In the genomic region with DNA sequence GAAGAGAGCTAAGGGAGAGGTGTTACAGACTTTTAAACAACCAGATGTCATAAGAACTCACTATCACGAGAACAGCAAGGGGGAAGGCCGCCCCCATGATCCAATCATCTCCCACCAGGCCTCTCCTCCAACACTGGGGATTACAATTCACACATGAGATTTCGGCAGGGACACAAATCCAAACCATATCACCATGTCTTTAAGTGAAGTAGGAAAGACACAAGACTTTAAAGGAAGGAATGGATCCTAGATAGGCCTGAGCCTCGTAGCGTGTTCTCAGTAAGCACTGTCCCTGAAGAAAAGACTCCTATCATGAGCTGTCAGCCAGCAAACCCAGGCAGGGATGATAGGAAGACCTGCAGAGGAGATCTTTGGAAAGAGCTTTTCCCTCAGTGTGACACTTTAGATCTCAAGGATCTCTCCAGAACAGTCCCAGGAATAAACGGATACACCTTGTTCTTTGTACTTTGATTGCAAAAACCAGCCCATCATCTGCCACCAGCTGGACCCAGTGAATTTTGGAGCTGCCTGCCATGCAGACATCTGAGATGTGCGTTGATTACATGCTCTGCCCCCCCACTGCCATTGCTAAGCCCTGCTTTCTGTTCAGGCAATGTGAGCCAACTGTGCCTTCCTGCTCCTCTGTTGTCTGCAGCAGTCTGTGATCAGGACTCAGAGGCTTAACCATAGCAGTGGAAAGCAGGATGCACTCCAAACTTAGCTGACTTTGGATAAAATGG, we compare ENCODE assay signal across 23 cellular contexts. TPM values are rescaled to one million over a fixed set of nuclear protein-coding genes. Genes with fewer than 3 reads are reported as not detected.
A peak's percentile ranks its signal among the peaks of the same experiment; 100 is the strongest.
DNase-seq lines count a peak whose midpoint lies in the region; ATAC-seq and TF ChIP-seq lines count a peak whose summit lies in the region.
"Had no signal": no experiment of that assay in that cellular context is flagged by ENCODE, and none has a peak within 500 bp of the region (broad histone marks: within the 10 kb centered on the region; RNA-seq: fewer than 3 reads in every experiment).

No MANE protein-coding gene starts in this region.

- H3K36me3 ChIP-seq in ectodermal cell (ENCODE audit: control insufficient read depth, insufficient read depth, low read length), result no peaks in the 10 kb centered on the region
- no peaks in the 10 kb centered on the region for H3K36me3 ChIP-seq in CD8-positive, alpha-beta memory T cell (ENCODE audit: insufficient read depth, low read length)
- H3K36me3 ChIP-seq: BE2C, brain microvascular endothelial cell, lower lobe of right lung, upper lobe of right lung had no signal

- H3K36me3 Mint-ChIP-seq in CD8-positive, alpha-beta memory T cell, result no peaks in the 10 kb centered on the region
- no peaks in the 10 kb centered on the region for H3K36me3 Mint-ChIP-seq in glutamatergic neuron (ENCODE audit: unreplicated experiment)
- H3K36me3 Mint-ChIP-seq: activated naive CD8-positive, alpha-beta T cell treated with anti-CD3 and anti-CD28 coated beads, Interleukin-2, amount 10 ng/mL, durations not matched to agents 7 days and 5 days had no signal

- CTCF ChIA-PET in CD8-positive, alpha-beta memory T cell (lab: Charles Lee), result interaction anchor here (1.6 kb wide), 1 partner anchor 16 kb away, joined by 5 read pairs; no protein-coding TSS in a partner anchor

- no peaks in the 10 kb centered on the region for H3K9me3 ChIP-seq in ectodermal cell (ENCODE audit: control insufficient read depth, low read length)
- no peaks in the 10 kb centered on the region for H3K9me3 ChIP-seq in CD8-positive, alpha-beta memory T cell (ENCODE audit: low read length)
- H3K9me3 ChIP-seq: BE2C, lower lobe of right lung, upper lobe of right lung had no signal

- DNase-seq in NCI-H524 (lab: John Stamatoyannopoulos, UW), result peak; percentile 46 to 86
- DNase-seq in NCI-H524 treated with DMSO at 0.1 percent for 48 hours (lab: John Stamatoyannopoulos, UW), result no peak
- DNase-seq in NCI-H69 (lab: John Stamatoyannopoulos, UW), result peak; percentile 53
- DNase-seq in retina, result peak; percentile 39
- no peak for DNase-seq in CD8-positive, alpha-beta memory T cell
- DNase-seq in glutamatergic neuron, result no peak
- DNase-seq: activated CD4-positive, alpha-beta T cell treated with anti-CD3 and anti-CD28 coated beads, Interleukin-2, amount 50 U/mL, for 1 hour; activated naive CD8-positive, alpha-beta T cell treated with anti-CD3 and anti-CD28 coated beads, Interleukin-2, amount 10 ng/mL, durations not matched to agents 7 days and 5 days; BE2C; brain microvascular endothelial cell; cortex of kidney; GOT3; islet precursor cell; KBM-7; lower lobe of right lung; MV-4-11; NCI-H2029; NCI-H526 treated with DMSO at 0.1 percent for 48 hours; Right ventricle myocardium superior; T-helper 1 cell; upper lobe of right lung had no signal

- H3K4me3 Mint-ChIP-seq in CD8-positive, alpha-beta memory T cell, result no peak overlapping the region
- no peak overlapping the region for H3K4me3 Mint-ChIP-seq in glutamatergic neuron (ENCODE audit: unreplicated experiment)
- H3K4me3 Mint-ChIP-seq: activated naive CD8-positive, alpha-beta T cell treated with anti-CD3 and anti-CD28 coated beads, Interleukin-2, amount 10 ng/mL, durations not matched to agents 7 days and 5 days had no signal

- POLR2A ChIA-PET in CD8-positive, alpha-beta memory T cell (lab: Charles Lee), result no interaction called here

- peaks cover 6% of the 10 kb centered on the region for H3K4me1 ChIP-seq in ectodermal cell (ENCODE audit: control insufficient read depth, insufficient read depth, low read length)
- no peaks in the 10 kb centered on the region for H3K4me1 ChIP-seq in CD8-positive, alpha-beta memory T cell (ENCODE audit: insufficient read depth, low read length)
- H3K4me1 ChIP-seq: BE2C, lower lobe of right lung, upper lobe of right lung had no signal

- no peaks in the 10 kb centered on the region for H3K27me3 ChIP-seq in ectodermal cell (ENCODE audit: control insufficient read depth, insufficient read depth, low read length, poor library complexity, severe bottlenecking)
- H3K27me3 ChIP-seq in CD8-positive, alpha-beta memory T cell (ENCODE audit: insufficient read depth, low read length, poor library complexity, severe bottlenecking), result no peaks in the 10 kb centered on the region
- H3K27me3 ChIP-seq: BE2C, brain microvascular endothelial cell, upper lobe of right lung had no signal

- TF ChIP-seq CTCF in glutamatergic neuron (IDR thresholded peaks at IDR 0.05; ENCODE audit: partially characterized antibody, unreplicated experiment), result no peak

- no peaks in the 10 kb centered on the region for H3K9me3 Mint-ChIP-seq in CD8-positive, alpha-beta memory T cell
- H3K9me3 Mint-ChIP-seq in glutamatergic neuron (ENCODE audit: unreplicated experiment), result no peaks in the 10 kb centered on the region
- H3K9me3 Mint-ChIP-seq: activated naive CD8-positive, alpha-beta T cell treated with anti-CD3 and anti-CD28 coated beads, Interleukin-2, amount 10 ng/mL, durations not matched to agents 7 days and 5 days had no signal

- H3K27ac Mint-ChIP-seq in CD8-positive, alpha-beta memory T cell, result no peak overlapping the region
- no peak overlapping the region for H3K27ac Mint-ChIP-seq in glutamatergic neuron (ENCODE audit: unreplicated experiment)
- H3K27ac Mint-ChIP-seq: activated naive CD8-positive, alpha-beta T cell treated with anti-CD3 and anti-CD28 coated beads, Interleukin-2, amount 10 ng/mL, durations not matched to agents 7 days and 5 days had no signal

- H3K27me3 Mint-ChIP-seq in CD8-positive, alpha-beta memory T cell, result no peaks in the 10 kb centered on the region
- no peaks in the 10 kb centered on the region for H3K27me3 Mint-ChIP-seq in glutamatergic neuron (ENCODE audit: unreplicated experiment)
- H3K27me3 Mint-ChIP-seq: activated naive CD8-positive, alpha-beta T cell treated with anti-CD3 and anti-CD28 coated beads, Interleukin-2, amount 10 ng/mL, durations not matched to agents 7 days and 5 days had no signal

- H3K4me1 Mint-ChIP-seq in CD8-positive, alpha-beta memory T cell, result no peaks in the 10 kb centered on the region
- peaks cover 5% of the 10 kb centered on the region for H3K4me1 Mint-ChIP-seq in glutamatergic neuron (ENCODE audit: low read depth, unreplicated experiment)
- H3K4me1 Mint-ChIP-seq: activated naive CD8-positive, alpha-beta T cell treated with anti-CD3 and anti-CD28 coated beads, Interleukin-2, amount 10 ng/mL, durations not matched to agents 7 days and 5 days had no signal

- 78 to 79% methylated on average over 7 of the region's 7 CpGs for WGBS in ectodermal cell, 2 experiments

- H3K27ac ChIP-seq in ectodermal cell (ENCODE audit: insufficient read depth, low read depth, low read length, poor library complexity, severe bottlenecking), result peak overlapping the region; percentile 40
- no peak overlapping the region for H3K27ac ChIP-seq in CD8-positive, alpha-beta memory T cell (ENCODE audit: low read depth, low read length)
- H3K27ac ChIP-seq: brain microvascular endothelial cell, lower lobe of right lung, upper lobe of right lung had no signal

- no peak overlapping the region for H3K4me3 ChIP-seq in ectodermal cell (ENCODE audit: insufficient read depth, low read depth, low read length)
- no peak overlapping the region for H3K4me3 ChIP-seq in CD8-positive, alpha-beta memory T cell (ENCODE audit: low read length)
- H3K4me3 ChIP-seq: lower lobe of right lung, upper lobe of right lung had no signal

- ATAC-seq in GM21381 (IDR thresholded peaks at IDR 0.05; ENCODE audit: unreplicated experiment), result no peak
- ATAC-seq: lower lobe of right lung, upper lobe of right lung had no signal

RNA-seq across cellular contexts. Expression of a gene that starts 15.3 kb away (rescaled TPM):
- polyA plus RNA-seq in ectodermal cell (2013, experiment 1 of 4), result 115 TPM
- polyA plus RNA-seq in ectodermal cell (2013, experiment 2 of 4), result 105 TPM
- polyA plus RNA-seq in ectodermal cell (2013, experiment 3 of 4), result 120 TPM
- polyA plus RNA-seq in ectodermal cell (2013, experiment 4 of 4), result 125 TPM
- total RNA-seq in CD8-positive, alpha-beta memory T cell, result 100 to 1,000 TPM; 214 to 221 TPM
- 193 TPM for polyA plus RNA-seq in CD8-positive, alpha-beta memory T cell
- 128 TPM for total RNA-seq in glutamatergic neuron (ENCODE audit: unreplicated experiment)

RNA-seq across cellular contexts. Expression of a gene that starts 16.9 kb away (rescaled TPM):
- polyA plus RNA-seq in ectodermal cell (2013, experiment 1 of 4), result 59.3 TPM
- polyA plus RNA-seq in ectodermal cell (2013, experiment 2 of 4), result 57.6 TPM
- 31.3 TPM for polyA plus RNA-seq in ectodermal cell (2013, experiment 3 of 4)
- polyA plus RNA-seq in ectodermal cell (2013, experiment 4 of 4), result 39.3 TPM
- total RNA-seq in CD8-positive, alpha-beta memory T cell, result 100 to 1,000 TPM; 165 to 169 TPM
- polyA plus RNA-seq in CD8-positive, alpha-beta memory T cell, result 52.9 TPM
- total RNA-seq in glutamatergic neuron (ENCODE audit: unreplicated experiment), result 70.4 TPM

RNA-seq across cellular contexts. Expression of a gene that starts 50.9 kb away (rescaled TPM):
- polyA plus RNA-seq in ectodermal cell (2013, experiment 1 of 4), result 7.4 TPM
- 4.1 TPM for polyA plus RNA-seq in ectodermal cell (2013, experiment 2 of 4)
- 4.6 TPM for polyA plus RNA-seq in ectodermal cell (2013, experiment 3 of 4)
- 4.9 TPM for polyA plus RNA-seq in ectodermal cell (2013, experiment 4 of 4)
- 10 to 100 TPM; 30.0 to 31.7 TPM for total RNA-seq in CD8-positive, alpha-beta memory T cell
- 9.7 TPM for polyA plus RNA-seq in CD8-positive, alpha-beta memory T cell
- total RNA-seq in glutamatergic neuron (ENCODE audit: unreplicated experiment), result 20.1 TPM

Comparison
In these comparisons a context has a peak if more than half of its experiments do, and no peak if none do; other contexts are left out.
1. DNase-seq: peak in NCI-H524 (2 of 2), NCI-H69 (single experiment) and retina (single experiment); none in NCI-H524 treated with DMSO at 0.1 percent for 48 hours (single experiment), CD8-positive, alpha-beta memory T cell (0 of 5) and glutamatergic neuron (single experiment).